Comparison of ENCODE assay signal across 8 cellular contexts in genomic region chr3:122679467-122680291, GRCh38. TPM values are rescaled to one million over a fixed set of nuclear protein-coding genes. Genes with fewer than 3 reads are reported as not detected.
DNase-seq lines count a peak whose midpoint lies in the region; ATAC-seq and TF ChIP-seq lines count a peak whose summit lies in the region.

No MANE protein-coding gene starts in this region.

- H3K9ac ChIP-seq in subcutaneous abdominal adipose tissue (ENCODE audit: low read length in 5 of 5), result peak overlapping the region; percentile 51 to 92 (median 87)

- H3K27me3 ChIP-seq in PC-9 (ENCODE audit: insufficient read depth, low read depth) (no peaks in the 10 kb centered on the region), breast epithelium (no peaks in the 10 kb centered on the region), subcutaneous abdominal adipose tissue (ENCODE audit: control insufficient read depth in 5 of 5, insufficient read depth in 4 of 5, low read length in 5 of 5) (no peaks in the 10 kb centered on the region)

- TF ChIP-seq CTCF in PC-9 (conservative IDR thresholded peaks at IDR 0.05), result no peak
- TF ChIP-seq CTCF in breast epithelium (IDR thresholded peaks at IDR 0.05), result no peak

- peaks cover 14% of the 10 kb centered on the region; the same call in 1 of the 2 replicates for H3F3A ChIP-seq in PC-9 (ENCODE audit: insufficient read depth, low read depth)

- H3K36me3 ChIP-seq in PC-9 (ENCODE audit: low read depth), result no peaks in the 10 kb centered on the region
- H3K36me3 ChIP-seq in breast epithelium, result no peaks in the 10 kb centered on the region
- H3K36me3 ChIP-seq in subcutaneous abdominal adipose tissue (ENCODE audit: control insufficient read depth in 5 of 5, insufficient read depth in 5 of 5, low read length in 5 of 5), result no peaks in the 10 kb centered on the region

- H3K9me3 ChIP-seq in PC-9 (ENCODE audit: insufficient read depth, low read depth) (0 out of 2 replicates have a peak, but pooled peaks cover 6% of the 10 kb centered on the region), breast epithelium (no peaks in the 10 kb centered on the region), subcutaneous abdominal adipose tissue (ENCODE audit: control insufficient read depth in 5 of 5, low read length in 5 of 5) (no peaks in the 10 kb centered on the region)

- H2AFZ ChIP-seq in PC-9, result peak overlapping the region; percentile 92

- no peak for DNase-seq in activated CD4-positive, CD25-positive, alpha-beta regulatory T cell treated with anti-CD3 and anti-CD28 coated beads, Interleukin-2, amount 50 U/mL, for 72 hours
- DNase-seq in PC-9 (peak in 1 of 2 experiments; percentile 33), breast epithelium (ENCODE audit: low spot score in 2 of 2) (peak in 1 of 2 donors; percentile 24), left lobe of liver (ENCODE audit: low spot score) (peak; percentile 52), NCI-H1694 (lab: John Stamatoyannopoulos, UW) (no peak)

- TF ChIP-seq POLR2A in breast epithelium (IDR thresholded peaks at IDR 0.05), result no peak

- intact Hi-C loops in PC-9 (cut with micrococcal nuclease; ENCODE audit: unreplicated experiment), result loop anchor here (1.0 to 5.0 kb wide), 8 partner anchors 115 to 1132 kb away; partner anchors contain the start of genes POLQ, SEMA5B and SLC49A4
- intact Hi-C loops in breast epithelium (cut with DNase I; ENCODE audit: low total_unique reads), result loop anchor here (2.0 to 10.0 kb wide), 2 partner anchors 115 to 1055 kb away; partner anchors contain the start of genes DTX3L and PARP9

- H3K4me2 ChIP-seq in PC-9, result peak overlapping the region; percentile 94

- H3K4me3 ChIP-seq in PC-9, result peak overlapping the region; percentile 91
- peak overlapping the region; percentile 88 to 98 (median 96) for H3K4me3 ChIP-seq in breast epithelium
- peak overlapping the region; percentile 75 to 91 (median 89) for H3K4me3 ChIP-seq in subcutaneous abdominal adipose tissue (ENCODE audit: low read depth in 1 of 5, low read length in 5 of 5)

- H3K27ac ChIP-seq in PC-9 (no peak overlapping the region), breast epithelium (peak overlapping the region; percentile 96 to 99), subcutaneous abdominal adipose tissue (ENCODE audit: low read depth, low read length) (peak overlapping the region; percentile 97)

- peaks cover 24% of the 10 kb centered on the region for H3K4me1 ChIP-seq in PC-9 (replicated peaks; ENCODE audit: insufficient read depth)
- H3K4me1 ChIP-seq in breast epithelium, result peaks cover 0 to 8% of the 10 kb centered on the region in 2 donors
- H3K4me1 ChIP-seq in subcutaneous abdominal adipose tissue (ENCODE audit: control insufficient read depth in 5 of 5, insufficient read depth in 5 of 5, low read length in 5 of 5), result peaks cover 0 to 56% (median 32%) of the 10 kb centered on the region in 5 donors

- no peaks in the 10 kb centered on the region for H4K20me1 ChIP-seq in PC-9 (ENCODE audit: insufficient read depth)

- H3K79me2 ChIP-seq in PC-9 (ENCODE audit: low read depth), result no peaks in the 10 kb centered on the region

- H3K9me2 ChIP-seq in PC-9 (ENCODE audit: insufficient read depth), result no peaks in the 10 kb centered on the region

- POLR2A ChIA-PET in PC-9 (lab: Charles Lee; ENCODE audit: unreplicated experiment), result interaction anchor here (0.6 to 0.7 kb wide), 6 partner anchors 116 to 896 kb away, joined by 3 to 32 read pairs (median 8); partner anchors contain the start of genes DTX3L and PARP9

- CTCF ChIA-PET in PC-9 (lab: Charles Lee), result interaction anchor here (0.6 to 1.9 kb wide), 8 partner anchors 107 to 287 kb away, joined by 3 to 15 read pairs (median 4); partner anchors contain the start of genes DTX3L and PARP9

- BruUV-seq in PC-9 (replicated peaks; lab: Mats Ljungman, UMichigan), result no TSS peak

- peak; percentile 4 to 9 for ATAC-seq in activated CD4-positive, CD25-positive, alpha-beta regulatory T cell treated with anti-CD3 and anti-CD28 coated beads, Interleukin-2, amount 50 U/mL, for 24 hours
- peak; percentile 7 for ATAC-seq in HG02981 (IDR thresholded peaks at IDR 0.05; ENCODE audit: unreplicated experiment)
- ATAC-seq in left lobe of liver, result peak; percentile 53

RNA-seq across cellular contexts. Expression of gene PARP14, which starts 1.0 kb away (rescaled TPM):
- total RNA-seq in PC-9 (2021), result 31.6 and 33.3 TPM in 2 replicates
- 10 to 100 TPM; 42.9 to 57.0 (median 49.8) TPM for total RNA-seq in breast epithelium
- total RNA-seq in left lobe of liver, result 37.5 TPM
